ENCODE assay signal across 10 cellular contexts in genomic region chr20:56373942-56374341, GRCh38. TPM values are rescaled to one million over a fixed set of nuclear protein-coding genes. Genes with fewer than 3 reads are reported as not detected.
A peak's percentile ranks its signal among the peaks of the same experiment; 100 is the strongest.
DNase-seq lines count a peak whose midpoint lies in the region; ATAC-seq and TF ChIP-seq lines count a peak whose summit lies in the region.
"Had no signal": no experiment of that assay in that cellular context is flagged by ENCODE, and none has a peak within 500 bp of the region (broad histone marks: within the 10 kb centered on the region; RNA-seq: fewer than 3 reads in every experiment).

No MANE protein-coding gene starts in this region.

- H3K27me3 ChIP-seq in suprapubic skin = no peaks in the 10 kb centered on the region

- DNase-seq in COLO829 (ENCODE audit: low spot score) (peak; percentile 53), left lobe of liver (ENCODE audit: low spot score) (no peak), suprapubic skin (ENCODE audit: low spot score in 2 of 2) (no peak), NCI-H510A (lab: John Stamatoyannopoulos, UW) (no peak), T-helper 9 cell (no peak), SK-N-DZ (ENCODE audit: low spot score) (no peak)
- peak; percentile 24 for DNase-seq in T-helper 2 cell treated with Interferon-gamma antibody and Interleukin-4, amounts not matched to agents 5 μg/mL and 100 μg/mL, for 36 hours (ENCODE audit: low spot score)
- DNase-seq: small intestine had no signal

- no peak for TF ChIP-seq EP300 in suprapubic skin (IDR thresholded peaks at IDR 0.05)

- H3K4me3 ChIP-seq in HEK293 (ENCODE audit: low read depth, low read length) (no peak overlapping the region), suprapubic skin (no peak overlapping the region)

- no peak for TF ChIP-seq POLR2A in suprapubic skin (IDR thresholded peaks at IDR 0.05)

- H3K36me3 Mint-ChIP-seq in T-helper 2 cell treated with Interferon-gamma antibody and Interleukin-4, amounts not matched to agents 5 μg/mL and 100 μg/mL, for 36 hours (ENCODE audit: low read depth) = peaks cover 75% of the 10 kb centered on the region

- peak overlapping the region; percentile 64 for H3K27ac Mint-ChIP-seq in T-helper 2 cell treated with Interferon-gamma antibody and Interleukin-4, amounts not matched to agents 5 μg/mL and 100 μg/mL, for 36 hours

- no peak overlapping the region for H3K4me3 Mint-ChIP-seq in T-helper 2 cell treated with Interferon-gamma antibody and Interleukin-4, amounts not matched to agents 5 μg/mL and 100 μg/mL, for 36 hours

- TF ChIP-seq CTCF in HEK293 (tag by site-specific recombination; IDR thresholded peaks at IDR 0.05) = no peak
- no peak for TF ChIP-seq CTCF in suprapubic skin (IDR thresholded peaks at IDR 0.05)

- no peaks in the 10 kb centered on the region for H3K27me3 Mint-ChIP-seq in T-helper 2 cell treated with Interferon-gamma antibody and Interleukin-4, amounts not matched to agents 5 μg/mL and 100 μg/mL, for 36 hours (ENCODE audit: low read depth)

- no peak overlapping the region for H3K27ac ChIP-seq in HEK293 (ENCODE audit: extremely low read depth, low read depth, low read length)
- no peak overlapping the region for H3K27ac ChIP-seq in suprapubic skin

- no peaks in the 10 kb centered on the region for H3K9me3 ChIP-seq in HEK293 (ENCODE audit: control insufficient read depth, insufficient read depth, low read depth, low read length)
- no peaks in the 10 kb centered on the region for H3K9me3 ChIP-seq in suprapubic skin

- POLR2A ChIA-PET in HEK293 (lab: Yijun Ruan, JAX) = no interaction called here

- peak; percentile 26 for ATAC-seq in left lobe of liver

- WGBS in suprapubic skin = 65% methylated on average over 1 of the region's 1 CpG

- H3K9me3 Mint-ChIP-seq in T-helper 2 cell treated with Interferon-gamma antibody and Interleukin-4, amounts not matched to agents 5 μg/mL and 100 μg/mL, for 36 hours = no peaks in the 10 kb centered on the region

- CTCF ChIA-PET in HEK293 (lab: Yijun Ruan, JAX) = interaction anchor here (0.7 to 1.0 kb wide), 3 partner anchors 11 to 167 kb away, joined by 3 to 13 read pairs (median 6); partner anchors contain the start of genes AURKA and CSTF1

- H3K4me1 ChIP-seq in HEK293 (ENCODE audit: control insufficient read depth, insufficient read depth, low read length) (no peaks in the 10 kb centered on the region), suprapubic skin (no peaks in the 10 kb centered on the region)

- H3K4me1 Mint-ChIP-seq in T-helper 2 cell treated with Interferon-gamma antibody and Interleukin-4, amounts not matched to agents 5 μg/mL and 100 μg/mL, for 36 hours (ENCODE audit: low read depth) = peaks cover 34% of the 10 kb centered on the region

- H3K36me3 ChIP-seq in HEK293 (ENCODE audit: control insufficient read depth in 2 of 2, insufficient read depth in 1 of 2, low read length in 2 of 2) (peaks cover 59 to 96% of the 10 kb centered on the region in 2 experiments), suprapubic skin (peaks cover 3% of the 10 kb centered on the region)

TF ChIP-seq in HEK293, 187 proteins besides CTCF, POLR2A, EP300 and RAD21 (continues in another document):
- TF ChIP-seq ZNF530 (tag by site-specific recombination; IDR thresholded peaks at IDR 0.05; ENCODE audit: low read depth) = no peak
- no peak for TF ChIP-seq ZNF768 (tag by site-specific recombination; IDR thresholded peaks at IDR 0.05)
- TF ChIP-seq PRDM1 (tag by site-specific recombination; IDR thresholded peaks at IDR 0.05) = 0 out of 2 replicates have a peak, but pooled peaks have one; percentile 36
- TF ChIP-seq ZNF777 (tag by site-specific recombination; IDR thresholded peaks at IDR 0.05; ENCODE audit: borderline replicate concordance) = no peak
- peak; percentile 37; the same call in 1 of the 2 replicates for TF ChIP-seq ZSCAN4 (tag by site-specific recombination; IDR thresholded peaks at IDR 0.05)
- no peak for TF ChIP-seq ZFP3 (tag by site-specific recombination; IDR thresholded peaks at IDR 0.05; ENCODE audit: low read depth)
- TF ChIP-seq ZNF16 (tag by site-specific recombination; IDR thresholded peaks at IDR 0.05; ENCODE audit: low read depth) = no peak
- TF ChIP-seq ZNF785 (tag by site-specific recombination; IDR thresholded peaks at IDR 0.05) = no peak
- TF ChIP-seq ZNF211 (tag by site-specific recombination; IDR thresholded peaks at IDR 0.05; ENCODE audit: low read depth) = no peak
- peak; percentile 36; the same call in 1 of the 2 replicates for TF ChIP-seq ZNF398 (tag by site-specific recombination; IDR thresholded peaks at IDR 0.05)
- TF ChIP-seq ZNF692 (tag by site-specific recombination; IDR thresholded peaks at IDR 0.05) = no peak
- TF ChIP-seq ZBTB6 (tag by site-specific recombination; IDR thresholded peaks at IDR 0.05) = no peak
- TF ChIP-seq ZNF707 (tag by site-specific recombination; IDR thresholded peaks at IDR 0.05) = no peak
- no peak for TF ChIP-seq ZNF645 (tag by site-specific recombination; IDR thresholded peaks at IDR 0.05)

RNA-seq across cellular contexts. Expression of gene FAM210B, which starts 15.2 kb away (rescaled TPM):
- 53.6 TPM for total RNA-seq in left lobe of liver
- total RNA-seq in suprapubic skin = 10 to 100 TPM; 44.0 to 75.3 (median 58.4) TPM
- 93.7 and 94.7 TPM in 2 replicates for polyA plus RNA-seq in SK-N-DZ (2014; cell fraction: cytosol; rRNA removed)
- 22.3 and 28.6 TPM in 2 replicates for polyA plus RNA-seq in SK-N-DZ (2014; cell fraction: nucleus; rRNA removed)

RNA-seq across cellular contexts. Expression of gene AURKA, which starts 18.1 kb away (rescaled TPM):
- total RNA-seq in left lobe of liver (1.6 TPM), suprapubic skin (1 to 10 TPM; 2.1 to 5.7 (median 2.5) TPM)
- polyA plus RNA-seq in SK-N-DZ (2014; cell fraction: cytosol; rRNA removed) = 157 and 162 TPM in 2 replicates
- 74.6 and 82.9 TPM in 2 replicates for polyA plus RNA-seq in SK-N-DZ (2014; cell fraction: nucleus; rRNA removed)

RNA-seq across cellular contexts. Expression of gene CSTF1, which starts 18.5 kb away (rescaled TPM):
- total RNA-seq in left lobe of liver (17.2 TPM), suprapubic skin (10 to 100 TPM; 28.6 to 38.3 (median 31.2) TPM)
- polyA plus RNA-seq in SK-N-DZ (2014; cell fraction: cytosol; rRNA removed) = 68.8 and 79.9 TPM in 2 replicates
- polyA plus RNA-seq in SK-N-DZ (2014; cell fraction: nucleus; rRNA removed) = 55.4 and 75.0 TPM in 2 replicates

RNA-seq across cellular contexts. Expression of gene CASS4, which starts 38.1 kb away (rescaled TPM):
- 0.93 TPM for total RNA-seq in left lobe of liver
- total RNA-seq in suprapubic skin = 1 to 10 TPM in 1 of 4 donors, under 1 TPM in 3; 0.42 to 1.9 (median 0.66) TPM
- not detected in 2 replicates for polyA plus RNA-seq in SK-N-DZ (2014; cell fraction: cytosol; rRNA removed)
- not detected in 2 replicates for polyA plus RNA-seq in SK-N-DZ (2014; cell fraction: nucleus; rRNA removed)
- total RNA-seq: SK-MEL-5 had no signal

Comparison
In these comparisons a context has a peak if more than half of its experiments do, and no peak if none do; other contexts are left out.
1. DNase-seq: peak in COLO829 (single experiment) and T-helper 2 cell treated with Interferon-gamma antibody and Interleukin-4, amounts not matched to agents 5 μg/mL and 100 μg/mL, for 36 hours (single experiment); none in left lobe of liver (single experiment), suprapubic skin (0 of 2), NCI-H510A (single experiment), T-helper 9 cell (single experiment) and SK-N-DZ (single experiment).